In genomic region chr11:45921561-45922424, GRCh38 we compare ENCODE assay signal across 1 cellular context.
TF ChIP-seq lines count a peak whose summit lies in the region.

No MANE protein-coding gene starts in this region.

TF ChIP-seq in HepG2, 621 proteins besides CTCF, POLR2A, EP300 and RAD21 (continued from another document and continues in another):
- TF ChIP-seq TEAD3 (CRISPR knock-in tag; optimal IDR thresholded peaks at IDR 0.05; ENCODE audit: borderline replicate concordance) (peak; percentile 43), ARNTL (CRISPR knock-in tag; IDR thresholded peaks at IDR 0.05) (0 out of 2 replicates have a peak, but pooled peaks have one; percentile 49), KLF16 (CRISPR knock-in tag; IDR thresholded peaks at IDR 0.05) (peak in 1 of 2 experiments; percentile 18; a peak in 1 of 4 replicates), HDAC1 (CRISPR knock-in tag; IDR thresholded peaks at IDR 0.05) (peak; percentile 28; the same call in 1 of the 2 replicates), ZEB1 (IDR thresholded peaks at IDR 0.05; ENCODE audit: insufficient replicate concordance, low read depth) (peak; percentile 98), ZSCAN25 (CRISPR knock-in tag; IDR thresholded peaks at IDR 0.05) (no peak), TBX2 (CRISPR knock-in tag; IDR thresholded peaks at IDR 0.05; ENCODE audit: borderline replicate concordance) (peak; percentile 81), MED1 (CRISPR knock-in tag; IDR thresholded peaks at IDR 0.05) (peak; percentile 9; the same call in 1 of the 2 replicates), ZBTB3 (CRISPR knock-in tag; IDR thresholded peaks at IDR 0.05; ENCODE audit: borderline replicate concordance, low read depth) (no peak), MEIS2 (CRISPR knock-in tag; IDR thresholded peaks at IDR 0.05) (0 out of 2 replicates have a peak, but pooled peaks have one; percentile 16), AGO2 (optimal IDR thresholded peaks at IDR 0.05; ENCODE audit: low read depth, low read length) (peak; percentile 15), KMT2B (CRISPR knock-in tag; IDR thresholded peaks at IDR 0.05) (peak; percentile 39; the same call in 1 of the 2 replicates), TEAD2 (CRISPR knock-in tag; IDR thresholded peaks at IDR 0.05) (0 out of 2 replicates have a peak, but pooled peaks have one; percentile 18), MIER3 (CRISPR knock-in tag; IDR thresholded peaks at IDR 0.05; ENCODE audit: borderline replicate concordance) (no peak), ZNF687 (CRISPR knock-in tag; IDR thresholded peaks at IDR 0.05) (peak; percentile 75), TFDP1 (CRISPR knock-in tag; IDR thresholded peaks at IDR 0.05; ENCODE audit: borderline replicate concordance) (0 out of 2 replicates have a peak, but pooled peaks have one; percentile 34), FOSL2 (CRISPR knock-in tag; IDR thresholded peaks at IDR 0.05) (no peak; the same call in 1 of the 2 replicates), MZF1 (CRISPR knock-in tag; IDR thresholded peaks at IDR 0.05; ENCODE audit: borderline replicate concordance) (no peak), GABPB1 (CRISPR knock-in tag; IDR thresholded peaks at IDR 0.05) (peak; percentile 62; the same call in 1 of the 2 replicates), ZNF746 (CRISPR knock-in tag; IDR thresholded peaks at IDR 0.05) (peak; percentile 81), ZNF274 (CRISPR knock-in tag; IDR thresholded peaks at IDR 0.05) (no peak), YEATS2 (CRISPR knock-in tag; IDR thresholded peaks at IDR 0.05; ENCODE audit: borderline replicate concordance) (peak; percentile 47; the same call in 1 of the 2 replicates), ATF6 (CRISPR knock-in tag; conservative IDR thresholded peaks at IDR 0.05) (no peak), FOXC1 (CRISPR knock-in tag; IDR thresholded peaks at IDR 0.05; ENCODE audit: borderline replicate concordance) (0 out of 2 replicates have a peak, but pooled peaks have one; percentile 16), ZBTB40 (IDR thresholded peaks at IDR 0.05) (no peak), ZBTB40 (CRISPR knock-in tag; IDR thresholded peaks at IDR 0.05) (0 out of 2 replicates have a peak, but pooled peaks have one; percentile 54), PRDM4 (CRISPR knock-in tag; IDR thresholded peaks at IDR 0.05; ENCODE audit: borderline replicate concordance) (no peak), ZXDC (CRISPR knock-in tag; IDR thresholded peaks at IDR 0.05) (peak; percentile 68; the same call in 1 of the 2 replicates), THAP9 (CRISPR knock-in tag; IDR thresholded peaks at IDR 0.05; ENCODE audit: borderline replicate concordance) (no peak), SRF (IDR thresholded peaks at IDR 0.05; ENCODE audit: low read depth, low read length) (no peak)
